Comparison of ENCODE assay signal across 16 cellular contexts in the genomic region with DNA sequence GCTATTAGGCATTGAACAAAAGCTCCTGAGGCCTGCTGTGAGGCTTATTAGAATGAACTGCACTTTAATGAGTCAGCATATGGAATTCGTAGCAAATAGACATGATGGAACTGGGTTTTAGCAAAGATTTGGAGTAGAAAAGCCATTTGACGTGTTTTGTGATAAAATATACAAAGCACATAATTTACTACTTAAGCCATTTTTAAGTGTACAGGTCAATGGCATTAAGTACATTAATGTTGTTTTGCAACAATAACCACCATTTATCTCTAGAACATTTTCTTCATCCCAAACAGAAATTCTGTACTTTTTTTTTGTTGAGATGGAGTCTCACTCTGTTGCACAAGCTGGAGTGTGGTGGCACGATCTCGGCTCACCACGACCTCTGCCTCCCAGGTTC. TPM values are rescaled to one million over a fixed set of nuclear protein-coding genes. Genes with fewer than 3 reads are reported as not detected.
DNase-seq lines count a peak whose midpoint lies in the region; ATAC-seq and TF ChIP-seq lines count a peak whose summit lies in the region.
"Had no signal": no experiment of that assay in that cellular context is flagged by ENCODE, and none has a peak within 500 bp of the region (broad histone marks: within the 10 kb centered on the region; RNA-seq: fewer than 3 reads in every experiment).

No MANE protein-coding gene starts in this region.

- no peaks in the 10 kb centered on the region for H3K4me1 ChIP-seq in IMR-90 (ENCODE audit: control insufficient read depth, insufficient read depth, low read length)
- H3K4me1 ChIP-seq: A549, BE2C had no signal

- no peak for TF ChIP-seq POLR2A in IMR-90 (IDR thresholded peaks at IDR 0.05; ENCODE audit: low read depth, low read length)

- no peak overlapping the region for H3K9ac ChIP-seq in IMR-90 (ENCODE audit: low read depth, low read length)

- H3K9me3 ChIP-seq in IMR-90 (ENCODE audit: control insufficient read depth, insufficient read depth, low read length): no peaks in the 10 kb centered on the region
- H3K9me3 ChIP-seq: A549, BE2C had no signal

- H3K23ac ChIP-seq in IMR-90 (ENCODE audit: low read depth, low read length): no peak overlapping the region

- no peak overlapping the region for H2BK20ac ChIP-seq in IMR-90 (ENCODE audit: low read depth, low read length)

- no peak for ATAC-seq in IMR-90 (ENCODE audit: low read depth)
- ATAC-seq: A549 had no signal

- H3K79me1 ChIP-seq in IMR-90 (ENCODE audit: low read depth in 1 of 2, low read length in 2 of 2): no peaks in the 10 kb centered on the region

- no peaks in the 10 kb centered on the region for H4K20me1 ChIP-seq in IMR-90 (ENCODE audit: insufficient read depth, low read length)

- POLR2A ChIA-PET in IMR-90 (lab: Charles Lee; ENCODE audit: unreplicated experiment): no interaction called here

- H3K18ac ChIP-seq in IMR-90 (ENCODE audit: low read depth, low read length): no peak overlapping the region

- H3K4me2 ChIP-seq in IMR-90 (ENCODE audit: low read depth, low read length): no peak overlapping the region
- H3K4me2 ChIP-seq: A549 had no signal

- TF ChIP-seq RAD21 in IMR-90 (IDR thresholded peaks at IDR 0.05; ENCODE audit: low read length): no peak

- intact Hi-C loops in IMR-90 (cut with micrococcal nuclease): loop anchor here (5.0 kb wide), 1 partner anchor 593 kb away; no protein-coding TSS in a partner anchor

- no peak overlapping the region for H4K5ac ChIP-seq in IMR-90 (ENCODE audit: low read depth, low read length)

- no peak overlapping the region for H3K4ac ChIP-seq in IMR-90 (ENCODE audit: low read depth, low read length)

- no peak overlapping the region for H2BK15ac ChIP-seq in IMR-90 (ENCODE audit: low read depth, low read length)

- no peak overlapping the region for H3K4me3 ChIP-seq in IMR-90 (ENCODE audit: insufficient read depth, low read depth, low read length)
- H3K4me3 ChIP-seq: A549 had no signal

- DNase-seq in IMR-90 (no peak), NCI-H1417 treated with DMSO at 0.1 percent for 48 hours (lab: John Stamatoyannopoulos, UW) (peak; percentile 74), amniotic epithelial cell (ENCODE audit: low read depth) (peak; percentile 96), epidermal melanocyte (ENCODE audit: insufficient read length, low spot score) (no peak), UCSD-AML1 (lab: John Stamatoyannopoulos, UW; ENCODE audit: unreplicated experiment) (no peak), DMS79 treated with DMSO at 0.1 percent for 48 hours (lab: John Stamatoyannopoulos, UW) (no peak)
- DNase-seq: BE2C; CD4-positive, alpha-beta memory T cell; DMS153; DND-41; GDM1; HCEC 1CT; HFFc6 had no signal

- no peak overlapping the region for H2AK9ac ChIP-seq in IMR-90 (replicated peaks; ENCODE audit: low read depth, low read length, poor library complexity)

- BruUV-seq in IMR-90 (replicated peaks; lab: Mats Ljungman, UMichigan): no TSS peak

- no peak overlapping the region for H2BK5ac ChIP-seq in IMR-90 (ENCODE audit: low read depth, low read length, poor library complexity, severe bottlenecking)

- no peak overlapping the region for H3K14ac ChIP-seq in IMR-90 (replicated peaks; ENCODE audit: low read depth, low read length)

- dilution Hi-C loops in IMR-90 (cut with HindIII; ENCODE audit: low sequenced_read_pairs, unreplicated experiment): no loop called here

- TF ChIP-seq CTCF in IMR-90 (conservative IDR thresholded peaks at IDR 0.05; ENCODE audit: low read depth, low read length): no peak

- CTCF ChIA-PET in IMR-90 (lab: Yijun Ruan, JAX): no interaction called here

- WGBS in IMR-90 (ENCODE audit: extremely low coverage in 2 of 2, insufficient read length in 1 of 2), 2 experiments: no CpG with 5 or more reads among the region's 5 CpGs

- no peak overlapping the region for H3K56ac ChIP-seq in IMR-90 (ENCODE audit: extremely low read depth, insufficient read depth, low read length)

- no peak overlapping the region for H4K8ac ChIP-seq in IMR-90 (ENCODE audit: low read depth in 2 of 2, low read length in 2 of 2)

- no peaks in the 10 kb centered on the region; the same call in 1 of the 2 replicates for H3K27me3 ChIP-seq in IMR-90 (ENCODE audit: control insufficient read depth, insufficient read depth, low read length)
- H3K27me3 ChIP-seq: BE2C had no signal

- H4K91ac ChIP-seq in IMR-90 (ENCODE audit: insufficient read depth, low read depth, low read length): no peak overlapping the region

- no peaks in the 10 kb centered on the region for H3K9me1 ChIP-seq in IMR-90 (ENCODE audit: insufficient read depth, low read length)

- H2AFZ ChIP-seq in IMR-90 (replicated peaks; ENCODE audit: low read length, poor library complexity): no peak overlapping the region

- no peaks in the 10 kb centered on the region for H3K36me3 ChIP-seq in IMR-90 (ENCODE audit: control insufficient read depth, insufficient read depth, low read length)
- H3K36me3 ChIP-seq: BE2C had no signal

- no peak overlapping the region for H2BK120ac ChIP-seq in IMR-90 (ENCODE audit: low read depth, low read length)

- H3K27ac ChIP-seq in IMR-90 (ENCODE audit: insufficient read depth, low read length): no peak overlapping the region
- H3K27ac ChIP-seq: A549, C4-2B had no signal

- H2AK5ac ChIP-seq in IMR-90 (ENCODE audit: low read depth, low read length): no peak overlapping the region

- in situ Hi-C loops in IMR-90 (cut with MboI; ENCODE audit: low sequenced_read_pairs): loop anchor here (25.0 kb wide), 1 partner anchor 348 kb away; no protein-coding TSS in a partner anchor

TF ChIP-seq in IMR-90, 13 proteins besides CTCF, POLR2A, EP300 and RAD21:
- TF ChIP-seq, protein P1, sequence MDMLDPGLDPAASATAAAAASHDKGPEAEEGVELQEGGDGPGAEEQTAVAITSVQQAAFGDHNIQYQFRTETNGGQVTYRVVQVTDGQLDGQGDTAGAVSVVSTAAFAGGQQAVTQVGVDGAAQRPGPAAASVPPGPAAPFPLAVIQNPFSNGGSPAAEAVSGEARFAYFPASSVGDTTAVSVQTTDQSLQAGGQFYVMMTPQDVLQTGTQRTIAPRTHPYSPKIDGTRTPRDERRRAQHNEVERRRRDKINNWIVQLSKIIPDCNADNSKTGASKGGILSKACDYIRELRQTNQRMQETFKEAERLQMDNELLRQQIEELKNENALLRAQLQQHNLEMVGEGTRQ (IDR thresholded peaks at IDR 0.05; ENCODE audit: low read depth, low read length): no peak
- TF ChIP-seq CEBPB (IDR thresholded peaks at IDR 0.05; ENCODE audit: low read depth, low read length): no peak
- no peak for TF ChIP-seq SMC3 (IDR thresholded peaks at IDR 0.05; ENCODE audit: low read depth, low read length)
- no peak for TF ChIP-seq MAZ (IDR thresholded peaks at IDR 0.05; ENCODE audit: borderline replicate concordance, low read depth, low read length)
- TF ChIP-seq FOS (IDR thresholded peaks at IDR 0.05; ENCODE audit: low read depth, low read length): no peak
- no peak for TF ChIP-seq MXI1 (IDR thresholded peaks at IDR 0.05; ENCODE audit: borderline replicate concordance, low read depth, low read length)
- TF ChIP-seq, protein P2, sequence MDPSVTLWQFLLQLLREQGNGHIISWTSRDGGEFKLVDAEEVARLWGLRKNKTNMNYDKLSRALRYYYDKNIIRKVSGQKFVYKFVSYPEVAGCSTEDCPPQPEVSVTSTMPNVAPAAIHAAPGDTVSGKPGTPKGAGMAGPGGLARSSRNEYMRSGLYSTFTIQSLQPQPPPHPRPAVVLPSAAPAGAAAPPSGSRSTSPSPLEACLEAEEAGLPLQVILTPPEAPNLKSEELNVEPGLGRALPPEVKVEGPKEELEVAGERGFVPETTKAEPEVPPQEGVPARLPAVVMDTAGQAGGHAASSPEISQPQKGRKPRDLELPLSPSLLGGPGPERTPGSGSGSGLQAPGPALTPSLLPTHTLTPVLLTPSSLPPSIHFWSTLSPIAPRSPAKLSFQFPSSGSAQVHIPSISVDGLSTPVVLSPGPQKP (IDR thresholded peaks at IDR 0.05; ENCODE audit: borderline replicate concordance, low read depth, low read length): no peak
- peak; percentile 28; the same call in 1 of the 2 replicates for TF ChIP-seq MAFK (IDR thresholded peaks at IDR 0.05; ENCODE audit: low read depth, low read length)

RNA-seq across cellular contexts. Expression of a gene that starts 14.6 kb away (rescaled TPM):
- 2.5 and 4.5 TPM in 2 replicates for total RNA-seq in IMR-90 (2012; rRNA removed)
- 2.2 and 2.3 TPM in 2 replicates for polyA plus RNA-seq in IMR-90 (2012; rRNA removed)
- polyA plus RNA-seq in IMR-90 (2012; cell fraction: cytosol; rRNA removed): 0.52 and 1.1 TPM in 2 replicates
- 0.24 and 0.91 TPM in 2 replicates for polyA plus RNA-seq in IMR-90 (2012; cell fraction: nucleus; rRNA removed; ENCODE audit: low replicate concordance)
- total RNA-seq: H4 had no signal

Comparison
In these comparisons a context has a peak if more than half of its experiments do, and no peak if none do; other contexts are left out.
1. DNase-seq: peak in NCI-H1417 treated with DMSO at 0.1 percent for 48 hours (single experiment) and amniotic epithelial cell (single experiment); none in IMR-90 (single experiment), epidermal melanocyte (single experiment), UCSD-AML1 (single experiment) and DMS79 treated with DMSO at 0.1 percent for 48 hours (single experiment).